ENCODE assay signal across 16 cellular contexts in genomic region chr1:214461305-214461704, GRCh38.
A peak's percentile ranks its signal among the peaks of the same experiment; 100 is the strongest.
DNase-seq lines count a peak whose midpoint lies in the region; ATAC-seq and TF ChIP-seq lines count a peak whose summit lies in the region.
"Had no signal": no experiment of that assay in that cellular context is flagged by ENCODE, and none has a peak within 500 bp of the region (broad histone marks: within the 10 kb centered on the region; RNA-seq: fewer than 3 reads in every experiment).

No MANE protein-coding gene starts in this region.

- H3K4me3 ChIP-seq in breast epithelium: no peak overlapping the region
- H3K4me3 ChIP-seq: A549, HAP-1 had no signal

- intact Hi-C loops in MCF 10A (cut with micrococcal nuclease): no loop called here
- intact Hi-C loops in breast epithelium (cut with DNase I; ENCODE audit: low total_unique reads): no loop called here

- H3K4me1 Mint-ChIP-seq in MCF 10A (ENCODE audit: insufficient read depth, unreplicated experiment) (peaks cover 48% of the 10 kb centered on the region), WTC11 (peaks cover 36% of the 10 kb centered on the region)

- no peak for TF ChIP-seq POLR2A in breast epithelium (IDR thresholded peaks at IDR 0.05)

- H3K27ac ChIP-seq in breast epithelium (no peak overlapping the region), foreskin keratinocyte (peak overlapping the region; percentile 30)
- H3K27ac ChIP-seq: 22Rv1, A549, C4-2B had no signal

- TF ChIP-seq CTCF in MCF 10A (IDR thresholded peaks at IDR 0.05; ENCODE audit: unreplicated experiment): no peak
- TF ChIP-seq CTCF in breast epithelium (IDR thresholded peaks at IDR 0.05): no peak
- TF ChIP-seq CTCF in WTC11 (IDR thresholded peaks at IDR 0.05): no peak
- no peak for TF ChIP-seq CTCF in foreskin keratinocyte (conservative IDR thresholded peaks at IDR 0.05)

- H3K9me3 Mint-ChIP-seq in MCF 10A (ENCODE audit: unreplicated experiment) (no peaks in the 10 kb centered on the region), WTC11 (no peaks in the 10 kb centered on the region)
- H3K9me3 Mint-ChIP-seq: CD4-positive, alpha-beta T cell had no signal

- H3K4me3 Mint-ChIP-seq in MCF 10A (ENCODE audit: unreplicated experiment): no peak overlapping the region
- H3K4me3 Mint-ChIP-seq in WTC11: no peak overlapping the region
- H3K4me3 Mint-ChIP-seq: CD4-positive, alpha-beta T cell had no signal

- peaks cover 73% of the 10 kb centered on the region for H3K36me3 Mint-ChIP-seq in MCF 10A (ENCODE audit: insufficient read depth, unreplicated experiment)
- H3K36me3 Mint-ChIP-seq in WTC11: no peaks in the 10 kb centered on the region

- H3K27me3 Mint-ChIP-seq in MCF 10A (ENCODE audit: insufficient read depth, unreplicated experiment) (no peaks in the 10 kb centered on the region), WTC11 (ENCODE audit: low read depth) (no peaks in the 10 kb centered on the region)
- H3K27me3 Mint-ChIP-seq: CD4-positive, alpha-beta T cell had no signal

- H3K27ac Mint-ChIP-seq in MCF 10A (ENCODE audit: low read depth, unreplicated experiment) (peak overlapping the region; percentile 63), WTC11 (no peak overlapping the region)
- H3K27ac Mint-ChIP-seq: CD4-positive, alpha-beta T cell had no signal

- no peaks in the 10 kb centered on the region for H3K4me1 ChIP-seq in breast epithelium
- peaks cover 20% of the 10 kb centered on the region for H3K4me1 ChIP-seq in foreskin keratinocyte

- DNase-seq in MCF 10A (ENCODE audit: unreplicated experiment) (peak; percentile 78), breast epithelium (ENCODE audit: low spot score in 2 of 2) (no peak), WTC11 (ENCODE audit: low spot score) (no peak), foreskin keratinocyte (no peak), NOMO-1 (lab: John Stamatoyannopoulos, UW; ENCODE audit: unreplicated experiment in 2 of 2) (no peak), GDM1 (lab: John Stamatoyannopoulos, UW) (no peak), iPS-NIHi11 (ENCODE audit: low spot score) (no peak)
- DNase-seq: AML-193; CD4-positive, alpha-beta T cell; DMS153; DMS79; GF-D8 had no signal

- H3K27me3 ChIP-seq in breast epithelium (no peaks in the 10 kb centered on the region), foreskin keratinocyte (no peaks in the 10 kb centered on the region)

- POLR2A ChIA-PET in MCF 10A (lab: Yijun Ruan, JAX) (interaction anchor here (0.7 to 30.6 kb wide), 9 partner anchors 3 to 166 kb away, joined by 3 to 881 read pairs (median 12); partner anchors contain the start of gene PTPN14), WTC11 (lab: Charles Lee) (no interaction called here)

- ATAC-seq in WTC11 (no peak), foreskin keratinocyte (peak; percentile 11)
- ATAC-seq: A549 had no signal

- BruUV-seq in MCF 10A (replicated peaks; lab: Mats Ljungman, UMichigan): no TSS peak

- H3K36me3 ChIP-seq in breast epithelium: no peaks in the 10 kb centered on the region
- H3K36me3 ChIP-seq: HAP-1 had no signal

- H3K9me3 ChIP-seq in breast epithelium: no peaks in the 10 kb centered on the region
- H3K9me3 ChIP-seq: A549, HAP-1 had no signal

- CTCF ChIA-PET in MCF 10A (lab: Yijun Ruan, JAX): interaction anchor here (0.6 to 1.0 kb wide), 6 partner anchors 20 to 166 kb away, joined by 3 to 10 read pairs (median 4); no protein-coding TSS in a partner anchor
- CTCF ChIA-PET in WTC11 (lab: Charles Lee): no interaction called here

TF ChIP-seq in WTC11, 78 proteins besides CTCF, POLR2A, EP300 and RAD21:
- no peak for TF ChIP-seq RORB (CRISPR knock-in tag; IDR thresholded peaks at IDR 0.05)
- TF ChIP-seq ZNF121 (CRISPR knock-in tag; IDR thresholded peaks at IDR 0.05): peak; percentile 86; the same call in 1 of the 2 replicates
